ENCODE assay signal across 8 cellular contexts in the genomic region with DNA sequence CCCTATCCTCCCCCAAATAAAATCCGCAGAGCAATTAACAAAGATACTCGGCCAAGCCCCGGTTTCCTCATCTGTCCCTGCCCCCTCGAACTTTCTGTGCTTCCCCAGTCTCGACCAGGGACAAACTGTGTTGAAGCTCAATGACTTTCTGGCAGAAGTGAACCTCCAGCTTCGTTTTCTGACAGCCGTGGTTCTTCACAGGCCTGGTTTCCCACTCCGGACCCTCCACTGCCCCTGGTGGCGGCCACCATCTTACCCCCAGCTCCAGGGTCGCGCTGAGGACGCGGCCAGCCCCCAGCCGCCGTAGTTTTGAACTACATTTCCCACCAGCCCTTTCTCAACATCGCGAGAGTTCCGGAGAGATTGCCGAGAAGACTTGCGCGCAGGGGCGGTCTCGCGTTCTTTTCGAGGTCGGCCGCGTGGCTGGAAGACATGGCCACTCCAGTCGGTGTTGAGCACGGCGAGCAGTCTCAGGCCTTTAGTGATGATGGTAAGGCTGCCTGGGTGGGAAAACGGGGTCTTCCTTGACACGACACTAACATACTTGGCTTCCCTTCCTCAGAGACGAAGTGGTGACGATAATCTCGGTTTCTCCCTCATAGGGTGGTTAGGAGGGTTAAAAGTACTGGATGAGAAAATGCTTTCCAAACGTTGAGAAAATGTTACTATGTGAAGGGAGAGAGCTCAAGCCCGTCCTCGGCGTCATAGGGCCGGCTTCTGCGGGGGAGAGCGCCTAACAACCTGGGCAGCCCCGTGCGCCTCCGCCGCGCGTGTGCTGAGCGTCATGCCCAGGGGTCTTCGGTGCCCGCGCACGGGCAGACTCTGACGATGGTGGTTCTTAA. TPM values are rescaled to one million over a fixed set of nuclear protein-coding genes. Genes with fewer than 3 reads are reported as not detected.
DNase-seq lines count a peak whose midpoint lies in the region; ATAC-seq, FAIRE-seq and TF ChIP-seq lines count a peak whose summit lies in the region.

No MANE protein-coding gene starts in this region.

- H3K4me1 ChIP-seq in endodermal cell (ENCODE audit: control insufficient read depth, insufficient read depth, low read length) (peaks cover 5% of the 10 kb centered on the region), mesodermal cell (ENCODE audit: control insufficient read depth, insufficient read depth, low read length, poor library complexity, severe bottlenecking) (peaks cover 27% of the 10 kb centered on the region)

- 1 to 3% methylated on average over 24 to 55 of the region's 55 CpGs for WGBS in endodermal cell (ENCODE audit: insufficient coverage in 1 of 2, insufficient read length in 1 of 2), 2 experiments
- WGBS in mesodermal cell (ENCODE audit: insufficient coverage in 2 of 2), 2 experiments: 1 to 3% methylated on average over 23 to 48 of the region's 55 CpGs

- H3K27ac ChIP-seq in endodermal cell (ENCODE audit: low read depth, low read length): peak overlapping the region; percentile 80
- H3K27ac ChIP-seq in mesodermal cell (ENCODE audit: low read depth, low read length, severe bottlenecking): peak overlapping the region; percentile 70

- peaks cover 62% of the 10 kb centered on the region for H3K36me3 Mint-ChIP-seq in Calu3 (ENCODE audit: insufficient read depth, unreplicated experiment)
- peaks cover 32% of the 10 kb centered on the region for H3K36me3 Mint-ChIP-seq in endodermal cell (ENCODE audit: low read depth)

- H3K27me3 Mint-ChIP-seq in Calu3 (ENCODE audit: unreplicated experiment) (no peaks in the 10 kb centered on the region), endodermal cell (ENCODE audit: insufficient read depth) (no peaks in the 10 kb centered on the region)

- H3K4me1 Mint-ChIP-seq in Calu3 (ENCODE audit: low read depth, unreplicated experiment) (peaks cover 8% of the 10 kb centered on the region), endodermal cell (peaks cover 21% of the 10 kb centered on the region)

- peak; percentile 69 for TF ChIP-seq CTCF in Calu3 (IDR thresholded peaks at IDR 0.05; ENCODE audit: unreplicated experiment)
- TF ChIP-seq CTCF in endodermal cell (conservative IDR thresholded peaks at IDR 0.05): peak; percentile 85

- peak; percentile 89 for ATAC-seq in GM21381 (IDR thresholded peaks at IDR 0.05; ENCODE audit: unreplicated experiment)

- no peaks in the 10 kb centered on the region for H3K27me3 ChIP-seq in endodermal cell (ENCODE audit: control insufficient read depth, insufficient read depth, low read length, poor library complexity, severe bottlenecking)

- H3K4me3 ChIP-seq in endodermal cell (ENCODE audit: low read length) (peak overlapping the region; percentile 96), mesodermal cell (ENCODE audit: extremely low read depth, insufficient read depth, low read length, poor library complexity, severe bottlenecking) (peak overlapping the region; percentile 85)

- CTCF ChIA-PET in Calu3 (lab: Charles Lee): interaction anchor here (0.8 to 3.2 kb wide), 9 partner anchors 10 to 124 kb away, joined by 3 to 19 read pairs (median 4); a partner anchor contains a TSS

- H3K27ac Mint-ChIP-seq in Calu3 (ENCODE audit: unreplicated experiment) (peak overlapping the region; percentile 97), endodermal cell (peak overlapping the region; percentile 99)

- FAIRE-seq in HTR-8/SVneo (lab: Jason Lieb, UNC): peak; percentile 26

- intact Hi-C loops in Calu3 (cut with micrococcal nuclease; ENCODE audit: unreplicated experiment): loop anchor here (1.0 kb wide), 2 partner anchors 66 to 124 kb away; no protein-coding TSS in a partner anchor

- H3K9me3 Mint-ChIP-seq in Calu3 (ENCODE audit: low read depth, unreplicated experiment) (no peaks in the 10 kb centered on the region), endodermal cell (no peaks in the 10 kb centered on the region)

- H3K4me3 Mint-ChIP-seq in Calu3 (ENCODE audit: low read depth, unreplicated experiment) (peak overlapping the region; percentile 91), endodermal cell (peak overlapping the region; percentile 94)

- H3K9ac ChIP-seq in endodermal cell (ENCODE audit: extremely low read depth, low read length, poor library complexity, severe bottlenecking): peak overlapping the region; percentile 97

- H3K9me3 ChIP-seq in endodermal cell (ENCODE audit: control insufficient read depth, low read length) (no peaks in the 10 kb centered on the region), mesodermal cell (ENCODE audit: control insufficient read depth, low read length) (no peaks in the 10 kb centered on the region)

- DNase-seq in Calu3 (peak; percentile 97), HTR-8/SVneo (ENCODE audit: insufficient read length, low spot score) (peak; percentile 92), NOMO-1 treated with DMSO at 0.1 percent for 48 hours (lab: John Stamatoyannopoulos, UW; ENCODE audit: unreplicated experiment) (peak; percentile 96), endodermal cell (peak; percentile 100)
- peak; percentile 91 for DNase-seq in activated CD8-positive, alpha-beta memory T cell treated with anti-CD3 and anti-CD28 coated beads, Interleukin-2, amount 50 U/mL, for 1 hour (ENCODE audit: extremely low read depth)
- DNase-seq in stimulated activated CD8-positive, alpha-beta memory T cell treated with anti-CD3 and anti-CD28 coated beads, Interleukin-15, amount 100 ng/mL, for 24 hours (ENCODE audit: low read depth): peak; percentile 75

- H3K36me3 ChIP-seq in endodermal cell (ENCODE audit: control insufficient read depth, insufficient read depth, low read length) (peaks cover 31% of the 10 kb centered on the region), mesodermal cell (ENCODE audit: control insufficient read depth, insufficient read depth, low read length) (peaks cover 37% of the 10 kb centered on the region)

- BruUV-seq in Calu3 (replicated peaks; lab: Mats Ljungman, UMichigan): TSS peak; percentile 83

RNA-seq across cellular contexts. Expression of a gene that starts 17.7 kb away (rescaled TPM):
- total RNA-seq in Calu3 (2022) (not detected in 2 replicates), endodermal cell (1 to 10 TPM; 3.2 to 4.8 TPM)
- polyA plus RNA-seq in endodermal cell (2013, experiment 1 of 2): 0.50 TPM
- 2.2 TPM for polyA plus RNA-seq in endodermal cell (2013, experiment 2 of 2)
- polyA plus RNA-seq in mesodermal cell (2013, experiment 1 of 2): 5.8 TPM
- 9.9 TPM for polyA plus RNA-seq in mesodermal cell (2013, experiment 2 of 2)

RNA-seq across cellular contexts. Expression of a gene that starts 20.1 kb away (rescaled TPM):
- not detected in 2 replicates for total RNA-seq in Calu3 (2022)
- total RNA-seq in endodermal cell: 1 to 10 TPM; 2.0 to 3.4 TPM
- 3.3 TPM for polyA plus RNA-seq in endodermal cell (2013, experiment 1 of 2)
- 2.3 TPM for polyA plus RNA-seq in endodermal cell (2013, experiment 2 of 2)
- 18.2 TPM for polyA plus RNA-seq in mesodermal cell (2013, experiment 1 of 2)
- polyA plus RNA-seq in mesodermal cell (2013, experiment 2 of 2): 19.4 TPM

RNA-seq across cellular contexts. Expression of a gene that starts 28.1 kb away (rescaled TPM):
- total RNA-seq in Calu3 (2022) (10.5 and 11.6 TPM in 2 replicates), endodermal cell (10 to 100 TPM; 15.1 to 26.9 TPM)
- 3.5 TPM for polyA plus RNA-seq in endodermal cell (2013, experiment 1 of 2)
- 3.6 TPM for polyA plus RNA-seq in endodermal cell (2013, experiment 2 of 2)
- 0.52 TPM for polyA plus RNA-seq in mesodermal cell (2013, experiment 1 of 2)
- 0.25 TPM for polyA plus RNA-seq in mesodermal cell (2013, experiment 2 of 2)

RNA-seq across cellular contexts. Expression of a gene that starts 56.4 kb away (rescaled TPM):
- total RNA-seq in Calu3 (2022) (47.7 and 47.9 TPM in 2 replicates), endodermal cell (10 to 100 TPM; 28.5 to 31.1 TPM)
- 6.1 TPM for polyA plus RNA-seq in endodermal cell (2013, experiment 1 of 2)
- polyA plus RNA-seq in endodermal cell (2013, experiment 2 of 2): 6.0 TPM
- polyA plus RNA-seq in mesodermal cell (2013, experiment 1 of 2): 9.0 TPM
- 8.2 TPM for polyA plus RNA-seq in mesodermal cell (2013, experiment 2 of 2)

Comparison
In these comparisons a context has a peak if more than half of its experiments do, and no peak if none do; other contexts are left out.
1. Peak in every context shown above with its lines: DNase-seq, ATAC-seq, H3K4me3 ChIP-seq and H3K27ac ChIP-seq.